In genomic region chr14:37114039-37114438, GRCh38 we compare ENCODE assay signal across 33 cellular contexts. TPM values are rescaled to one million over a fixed set of nuclear protein-coding genes. Genes with fewer than 3 reads are reported as not detected.
DNase-seq lines count a peak whose midpoint lies in the region; ATAC-seq and TF ChIP-seq lines count a peak whose summit lies in the region.
"Had no signal": no experiment of that assay in that cellular context is flagged by ENCODE, and none has a peak within 500 bp of the region (broad histone marks: within the 10 kb centered on the region; RNA-seq: fewer than 3 reads in every experiment).

No MANE protein-coding gene starts in this region.

- H3K9ac ChIP-seq in adipocyte (ENCODE audit: low read length) = no peak overlapping the region
- H3K9ac ChIP-seq: BLaER1, KMS-11 had no signal

- H3K4me1 Mint-ChIP-seq in CD14-positive monocyte (no peaks in the 10 kb centered on the region), Calu3 (ENCODE audit: low read depth, unreplicated experiment) (no peaks in the 10 kb centered on the region)
- H3K4me1 Mint-ChIP-seq: activated naive CD4-positive, alpha-beta T cell treated with anti-CD3 and anti-CD28 coated beads, Interleukin-2, amount 50 U/mL, for 24 hours; activated T-helper 17 cell treated with anti-CD3 and anti-CD28 coated beads, Interleukin-2, amount 50 U/mL, for 72 hours; stimulated activated effector memory CD8-positive, alpha-beta T cell treated with anti-CD3 and anti-CD28 coated beads, Interleukin-12 subunit alpha, Interleukin-12 subunit beta, amount 100 ng/mL, for 72 hours had no signal

- no peak for TF ChIP-seq CTCF in AG10803 (conservative IDR thresholded peaks at IDR 0.05; ENCODE audit: low read length)
- no peak for TF ChIP-seq CTCF in CD14-positive monocyte (IDR thresholded peaks at IDR 0.05)
- no peak for TF ChIP-seq CTCF in Calu3 (IDR thresholded peaks at IDR 0.05; ENCODE audit: unreplicated experiment)

- intact Hi-C loops in CD14-positive monocyte (cut with micrococcal nuclease) = no loop called here
- intact Hi-C loops in Calu3 (cut with micrococcal nuclease; ENCODE audit: unreplicated experiment) = loop anchor here (10.0 kb wide), 2 partner anchors 139 to 359 kb away; no protein-coding TSS in a partner anchor

- no peak overlapping the region for H3K27ac Mint-ChIP-seq in CD14-positive monocyte
- no peak overlapping the region for H3K27ac Mint-ChIP-seq in Calu3 (ENCODE audit: unreplicated experiment)
- H3K27ac Mint-ChIP-seq: activated naive CD4-positive, alpha-beta T cell treated with anti-CD3 and anti-CD28 coated beads, Interleukin-2, amount 50 U/mL, for 24 hours; activated T-helper 17 cell treated with anti-CD3 and anti-CD28 coated beads, Interleukin-2, amount 50 U/mL, for 72 hours; nephron; stimulated activated effector memory CD8-positive, alpha-beta T cell treated with anti-CD3 and anti-CD28 coated beads, Interleukin-12 subunit alpha, Interleukin-12 subunit beta, amount 100 ng/mL, for 72 hours had no signal

- no peaks in the 10 kb centered on the region for H3K27me3 Mint-ChIP-seq in CD14-positive monocyte (ENCODE audit: low read depth in 3 of 3)
- H3K27me3 Mint-ChIP-seq in Calu3 (ENCODE audit: unreplicated experiment) = no peaks in the 10 kb centered on the region
- H3K27me3 Mint-ChIP-seq: activated naive CD4-positive, alpha-beta T cell treated with anti-CD3 and anti-CD28 coated beads, Interleukin-2, amount 50 U/mL, for 24 hours had no signal

- H3K4me3 ChIP-seq in AG10803 (ENCODE audit: low read length) (no peak overlapping the region), adipocyte (ENCODE audit: low read length) (no peak overlapping the region)
- H3K4me3 ChIP-seq: BLaER1, gastroesophageal sphincter, upper lobe of right lung had no signal

- CTCF ChIA-PET in Calu3 (lab: Charles Lee) = interaction anchor here (0.6 kb wide), 1 partner anchor 373 kb away, joined by 6 read pairs; no protein-coding TSS in a partner anchor

- no peak for ATAC-seq in GM21825 (IDR thresholded peaks at IDR 0.05; ENCODE audit: unreplicated experiment)
- ATAC-seq: activated T-helper 17 cell treated with anti-CD3 and anti-CD28 coated beads, Interleukin-2, amount 50 U/mL, for 72 hours; gastroesophageal sphincter; Right ventricle myocardium inferior; stimulated activated effector memory CD8-positive, alpha-beta T cell treated with anti-CD3 and anti-CD28 coated beads, Interleukin-12 subunit alpha, Interleukin-12 subunit beta, amount 100 ng/mL, for 72 hours; upper lobe of right lung had no signal

- H3K27me3 ChIP-seq in adipocyte (replicated peaks; ENCODE audit: control insufficient read depth, insufficient read depth, low read length) = no peaks in the 10 kb centered on the region
- H3K27me3 ChIP-seq: BLaER1, gastroesophageal sphincter, upper lobe of right lung had no signal

- H3K9me3 Mint-ChIP-seq in CD14-positive monocyte = peaks cover 0 to 9% (median 4%) of the 10 kb centered on the region in 7 donors
- H3K9me3 Mint-ChIP-seq in Calu3 (ENCODE audit: low read depth, unreplicated experiment) = no peaks in the 10 kb centered on the region
- H3K9me3 Mint-ChIP-seq: nephron had no signal

- H3K4me3 Mint-ChIP-seq in CD14-positive monocyte (no peak overlapping the region), Calu3 (ENCODE audit: low read depth, unreplicated experiment) (no peak overlapping the region)
- H3K4me3 Mint-ChIP-seq: activated naive CD4-positive, alpha-beta T cell treated with anti-CD3 and anti-CD28 coated beads, Interleukin-2, amount 50 U/mL, for 24 hours; activated T-helper 17 cell treated with anti-CD3 and anti-CD28 coated beads, Interleukin-2, amount 50 U/mL, for 72 hours; nephron; stimulated activated effector memory CD8-positive, alpha-beta T cell treated with anti-CD3 and anti-CD28 coated beads, Interleukin-12 subunit alpha, Interleukin-12 subunit beta, amount 100 ng/mL, for 72 hours had no signal

- DNase-seq in AG10803 (ENCODE audit: low read depth) = peak; percentile 9
- peak; percentile 37 for DNase-seq in HT-29 (ENCODE audit: low spot score)
- peak; percentile 75 for DNase-seq in adipocyte (ENCODE audit: low read depth)
- peak; percentile 82 for DNase-seq in fibroblast of peridontal ligament (ENCODE audit: extremely low read depth)
- DNase-seq in NAMALWA (ENCODE audit: low spot score) = no peak
- no peak for DNase-seq in CD14-positive monocyte (ENCODE audit: low spot score)
- DNase-seq in Calu3 = no peak
- DNase-seq: activated CD4-positive, alpha-beta T cell treated with anti-CD3 and anti-CD28 coated beads, Interleukin-2, amount 50 U/mL, for 48 hours; activated CD4-positive, CD25-positive, alpha-beta regulatory T cell; activated CD8-positive, alpha-beta memory T cell treated with anti-CD3 and anti-CD28 coated beads, Interleukin-2, amount 50 U/mL, for 4 hours; aorta; Caco-2; central memory CD4-positive, alpha-beta T cell; DND-41; islet precursor cell; NCI-H1105; NCI-H2029 treated with DMSO at 0.1 percent for 48 hours; NCI-H226; NCI-H748 treated with DMSO at 0.1 percent for 48 hours; substantia nigra; SW 1271; T1000; upper lobe of right lung had no signal

- H3K36me3 Mint-ChIP-seq in CD14-positive monocyte (no peaks in the 10 kb centered on the region), Calu3 (ENCODE audit: insufficient read depth, unreplicated experiment) (no peaks in the 10 kb centered on the region)
- H3K36me3 Mint-ChIP-seq: activated naive CD4-positive, alpha-beta T cell treated with anti-CD3 and anti-CD28 coated beads, Interleukin-2, amount 50 U/mL, for 24 hours; stimulated activated effector memory CD8-positive, alpha-beta T cell treated with anti-CD3 and anti-CD28 coated beads, Interleukin-12 subunit alpha, Interleukin-12 subunit beta, amount 100 ng/mL, for 72 hours had no signal

- H3K36me3 ChIP-seq in adipocyte (ENCODE audit: control insufficient read depth, insufficient read depth, low read length, severe bottlenecking) = no peaks in the 10 kb centered on the region
- H3K36me3 ChIP-seq: BLaER1, gastroesophageal sphincter, upper lobe of right lung had no signal

- H3K4me1 ChIP-seq in adipocyte (ENCODE audit: control insufficient read depth, insufficient read depth, low read length) = peaks cover 10% of the 10 kb centered on the region
- H3K4me1 ChIP-seq: BLaER1, gastroesophageal sphincter, upper lobe of right lung had no signal

- no TSS peak for BruUV-seq in Calu3 (replicated peaks; lab: Mats Ljungman, UMichigan)

- H3K9me3 ChIP-seq in adipocyte (ENCODE audit: control insufficient read depth, low read length) = no peaks in the 10 kb centered on the region
- H3K9me3 ChIP-seq: BLaER1, upper lobe of right lung had no signal

RNA-seq across cellular contexts. Expression of gene SLC25A21, which starts 58.4 kb away (rescaled TPM):
- total RNA-seq in HT-29 (2014; rRNA removed; shearing (Covaris generic)) = not detected in 2 replicates
- not detected for polyA plus RNA-seq in CD14-positive monocyte
- total RNA-seq in Calu3 (2022) = 1.2 and 1.4 TPM in 2 replicates
- total RNA-seq: activated T-helper 17 cell treated with anti-CD3 and anti-CD28 coated beads, Interleukin-2, amount 50 U/mL, for 72 hours; mononuclear cell had no signal

Comparison
In these comparisons a context has a peak if more than half of its experiments do, and no peak if none do; other contexts are left out.
1. DNase-seq: peak in AG10803 (single experiment), HT-29 (single experiment), adipocyte (single experiment) and fibroblast of peridontal ligament (single experiment); none in NAMALWA (single experiment), CD14-positive monocyte (single experiment) and Calu3 (single experiment).